ENCODE assay signal across 8 cellular contexts in genomic region chr17:20992987-20993862, GRCh38. TPM values are rescaled to one million over a fixed set of nuclear protein-coding genes. Genes with fewer than 3 reads are reported as not detected.
A peak's percentile ranks its signal among the peaks of the same experiment; 100 is the strongest.
DNase-seq lines count a peak whose midpoint lies in the region; ATAC-seq and TF ChIP-seq lines count a peak whose summit lies in the region.

No MANE protein-coding gene starts in this region.

- H3K36me3 ChIP-seq in suprapubic skin = no peaks in the 10 kb centered on the region

- ATAC-seq in foreskin keratinocyte = peak; percentile 58
- no peak for ATAC-seq in HG02610 (IDR thresholded peaks at IDR 0.05; ENCODE audit: unreplicated experiment)

- no peaks in the 10 kb centered on the region for H3K4me1 ChIP-seq in foreskin keratinocyte
- H3K4me1 ChIP-seq in suprapubic skin = peaks cover 9% of the 10 kb centered on the region

- TF ChIP-seq CTCF in foreskin keratinocyte (conservative IDR thresholded peaks at IDR 0.05) (peak; percentile 94), suprapubic skin (IDR thresholded peaks at IDR 0.05) (peak; percentile 86 to 88)

- H3K27ac ChIP-seq in foreskin keratinocyte = peak overlapping the region; percentile 24
- H3K27ac ChIP-seq in suprapubic skin = no peak overlapping the region

- no peaks in the 10 kb centered on the region for H3K27me3 ChIP-seq in foreskin keratinocyte
- H3K27me3 ChIP-seq in suprapubic skin = no peaks in the 10 kb centered on the region

- WGBS in suprapubic skin = 55% methylated on average over 17 of the region's 17 CpGs

- no peak for TF ChIP-seq EP300 in suprapubic skin (IDR thresholded peaks at IDR 0.05)

- no peak for TF ChIP-seq POLR2A in suprapubic skin (IDR thresholded peaks at IDR 0.05)

- no peaks in the 10 kb centered on the region for H3K9me3 ChIP-seq in suprapubic skin

- no peak overlapping the region for H3K4me3 ChIP-seq in suprapubic skin

- peak; percentile 88 for DNase-seq in D341Med (ENCODE audit: low spot score)
- DNase-seq in HPDE6-E6E7 (ENCODE audit: extremely low spot score) = peak; percentile 88
- peak; percentile 68 for DNase-seq in RPMI8226
- peak; percentile 87 for DNase-seq in activated effector memory CD4-positive, alpha-beta T cell treated with anti-CD3 and anti-CD28 coated beads, Interleukin-2, amount 50 U/mL, for 16 hours
- peak; percentile 36 to 58 for DNase-seq in foreskin keratinocyte
- peak; percentile 34 for DNase-seq in non-pigmented ciliary epithelial cell (ENCODE audit: low read depth)
- DNase-seq in suprapubic skin (ENCODE audit: low spot score in 2 of 2) = peak; percentile 70 to 78

RNA-seq across cellular contexts. Expression of gene USP22, which starts 49.6 kb away (rescaled TPM):
- total RNA-seq in foreskin keratinocyte (141 and 150 TPM in 2 replicates), suprapubic skin (100 to 1,000 TPM; 116 to 166 (median 152) TPM)
- 47.7 and 48.8 TPM in 2 replicates for polyA plus RNA-seq in foreskin keratinocyte

Comparison
In these comparisons a context has a peak if more than half of its experiments do, and no peak if none do; other contexts are left out.
1. DNase-seq: peak in every context shown above with its lines; median percentile 88 in D341Med; 88 in HPDE6-E6E7; 87 in activated effector memory CD4-positive, alpha-beta T cell treated with anti-CD3 and anti-CD28 coated beads, Interleukin-2, amount 50 U/mL, for 16 hours; 74 in suprapubic skin; 68 in RPMI8226; 47 in foreskin keratinocyte; 34 in non-pigmented ciliary epithelial cell.